ENCODE assay signal across 1 cellular context in genomic region chr7:891291-891690, GRCh38.
TF ChIP-seq lines count a peak whose summit lies in the region.

No MANE protein-coding gene starts in this region.

TF ChIP-seq in HepG2, 621 proteins besides CTCF, POLR2A, EP300 and RAD21:
- TF ChIP-seq DNMT1 (CRISPR knock-in tag; IDR thresholded peaks at IDR 0.05), result no peak
- no peak for TF ChIP-seq ZNF484 (CRISPR knock-in tag; IDR thresholded peaks at IDR 0.05; ENCODE audit: borderline replicate concordance, low read depth)
- no peak for TF ChIP-seq ZNF784 (CRISPR knock-in tag; IDR thresholded peaks at IDR 0.05; ENCODE audit: borderline replicate concordance)
- no peak for TF ChIP-seq ZNF549 (CRISPR knock-in tag; IDR thresholded peaks at IDR 0.05)
- TF ChIP-seq AGO2 (optimal IDR thresholded peaks at IDR 0.05; ENCODE audit: low read depth, low read length), result peak; percentile 51
